Comparison of ENCODE assay signal across 18 cellular contexts in the genomic region with DNA sequence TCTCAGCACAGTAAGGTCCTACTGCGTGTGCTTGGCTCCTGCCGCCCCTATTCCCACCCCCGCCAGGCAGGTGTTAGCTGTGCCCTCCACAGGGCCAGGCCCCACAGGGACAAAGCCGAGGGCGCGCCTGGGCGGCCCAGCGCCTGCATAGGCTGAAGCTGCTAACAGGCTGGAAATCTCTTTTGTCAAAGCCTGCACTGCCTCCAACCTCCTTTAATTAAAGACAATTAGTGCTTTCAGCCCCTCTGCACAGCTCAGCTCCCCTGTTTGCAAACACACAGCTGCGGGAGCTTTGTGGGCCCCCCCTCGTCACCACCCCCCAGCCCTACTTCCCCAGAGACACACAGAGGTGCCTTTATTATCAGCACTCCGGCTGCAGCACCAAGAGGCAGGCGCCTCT.
DNase-seq lines count a peak whose midpoint lies in the region; FAIRE-seq and TF ChIP-seq lines count a peak whose summit lies in the region.
"Had no signal": no experiment of that assay in that cellular context is flagged by ENCODE, and none has a peak within 500 bp of the region (broad histone marks: within the 10 kb centered on the region; RNA-seq: fewer than 3 reads in every experiment).

No MANE protein-coding gene starts in this region.

- TF ChIP-seq CTCF in RWPE1 (conservative IDR thresholded peaks at IDR 0.05; ENCODE audit: low read depth): no peak
- TF ChIP-seq CTCF in OCI-LY7 (conservative IDR thresholded peaks at IDR 0.05; ENCODE audit: low read length): no peak
- no peak for TF ChIP-seq CTCF in suprapubic skin (IDR thresholded peaks at IDR 0.05)

- no peak overlapping the region for H2AFZ ChIP-seq in OCI-LY7 (ENCODE audit: low read length)

- POLR2A ChIA-PET in RWPE1 (lab: Yijun Ruan, JAX; ENCODE audit: low non-redundant PET): no interaction called here
- POLR2A ChIA-PET in OCI-LY7 (lab: Charles Lee): no interaction called here

- peak overlapping the region; percentile 37 for H3K4me2 ChIP-seq in BLaER1
- H3K4me2 ChIP-seq in OCI-LY7 (ENCODE audit: low read length): no peak overlapping the region

- H4K20me1 ChIP-seq in BLaER1 (no peaks in the 10 kb centered on the region), OCI-LY7 (ENCODE audit: insufficient read depth, low read length) (no peaks in the 10 kb centered on the region)

- intact Hi-C loops in OCI-LY7 (cut with micrococcal nuclease; ENCODE audit: unreplicated experiment): no loop called here

- no peaks in the 10 kb centered on the region for H3K9me2 ChIP-seq in OCI-LY7 (ENCODE audit: insufficient read depth, low read length)

- BruUV-seq in OCI-LY7 (replicated peaks; lab: Mats Ljungman, UMichigan): no TSS peak

- FAIRE-seq in GM12892 (lab: Jason Lieb, UNC): no peak
- FAIRE-seq: urothelium cell line had no signal

- TF ChIP-seq EP300 in suprapubic skin (IDR thresholded peaks at IDR 0.05): no peak

- no peak overlapping the region for H3K9ac ChIP-seq in BLaER1

- 68% methylated on average over 4 of the region's 12 CpGs for WGBS in suprapubic skin

- no peaks in the 10 kb centered on the region for H3K79me2 ChIP-seq in OCI-LY7 (ENCODE audit: insufficient read depth, low read depth, low read length)

- no peak overlapping the region for H3K27ac ChIP-seq in BLaER1
- H3K27ac ChIP-seq in RWPE1: 0 out of 2 replicates have a peak overlapping the region, but pooled peaks have one; percentile 11
- no peak overlapping the region for H3K27ac ChIP-seq in OCI-LY7 (ENCODE audit: low read depth, low read length, poor library complexity, severe bottlenecking)
- H3K27ac ChIP-seq in suprapubic skin: no peak overlapping the region
- H3K27ac ChIP-seq: ascending aorta, coronary artery, heart left ventricle, prostate gland, spleen had no signal

- CTCF ChIA-PET in RWPE1 (lab: Yijun Ruan, JAX) (no interaction called here), OCI-LY7 (lab: Charles Lee; ENCODE audit: unreplicated experiment) (no interaction called here)

- DNase-seq in NCI-H1436 treated with DMSO at 0.1 percent for 48 hours (lab: John Stamatoyannopoulos, UW) (peak; percentile 97), RWPE1 (ENCODE audit: low spot score) (no peak), hypothalamus (lab: John Stamatoyannopoulos, UW) (peak in 46 of 51 donors; percentile 24 to 86 (median 64)), OCI-LY7 (ENCODE audit: low spot score) (no peak), GM19240 (ENCODE audit: insufficient read length, low spot score) (no peak), suprapubic skin (ENCODE audit: low spot score in 2 of 2) (no peak), GM12892 (ENCODE audit: insufficient read length) (no peak)
- DNase-seq: CD4-positive, alpha-beta T cell; EL; erythroblast; H9; spleen had no signal

- H3K4me3 ChIP-seq in BLaER1 (no peak overlapping the region), OCI-LY7 (ENCODE audit: low read depth, low read length, poor library complexity, severe bottlenecking) (no peak overlapping the region), suprapubic skin (no peak overlapping the region)
- H3K4me3 ChIP-seq: ascending aorta, coronary artery, heart left ventricle, prostate gland, spleen had no signal

- peaks cover 9% of the 10 kb centered on the region for H3K4me1 ChIP-seq in BLaER1
- H3K4me1 ChIP-seq in OCI-LY7 (ENCODE audit: insufficient read depth, low read length, poor library complexity, severe bottlenecking): no peaks in the 10 kb centered on the region
- peaks cover 29% of the 10 kb centered on the region for H3K4me1 ChIP-seq in suprapubic skin
- H3K4me1 ChIP-seq: prostate gland had no signal

- H3K9me3 ChIP-seq in BLaER1 (no peaks in the 10 kb centered on the region), OCI-LY7 (ENCODE audit: low read length) (no peaks in the 10 kb centered on the region), suprapubic skin (no peaks in the 10 kb centered on the region)
- H3K9me3 ChIP-seq: ascending aorta, heart left ventricle, prostate gland, spleen had no signal

- H3K27me3 ChIP-seq in BLaER1 (no peaks in the 10 kb centered on the region), suprapubic skin (no peaks in the 10 kb centered on the region)
- H3K27me3 ChIP-seq: ascending aorta had no signal

- no peak for TF ChIP-seq POLR2A in suprapubic skin (IDR thresholded peaks at IDR 0.05)
- no peak for TF ChIP-seq POLR2A in GM12892 (IDR thresholded peaks at IDR 0.05; ENCODE audit: low read depth, low read length)

- H3K36me3 ChIP-seq in BLaER1 (no peaks in the 10 kb centered on the region), OCI-LY7 (ENCODE audit: insufficient read depth, low read length) (no peaks in the 10 kb centered on the region), suprapubic skin (no peaks in the 10 kb centered on the region)
- H3K36me3 ChIP-seq: ascending aorta, heart left ventricle, prostate gland, spleen had no signal

Comparison
In these comparisons a context has a peak if more than half of its experiments do, and no peak if none do; other contexts are left out.
1. DNase-seq: peak in NCI-H1436 treated with DMSO at 0.1 percent for 48 hours (single experiment) and hypothalamus (46 of 51); none in RWPE1 (single experiment), OCI-LY7 (single experiment), GM19240 (single experiment), suprapubic skin (0 of 2) and GM12892 (single experiment).